ENCODE assay signal across 34 cellular contexts in genomic region chr20:43835944-43836540, GRCh38.
"Had no signal": no experiment of that assay in that cellular context is flagged by ENCODE, and none has a peak within 500 bp of the region (broad histone marks: within the 10 kb centered on the region; RNA-seq: fewer than 3 reads in every experiment).

No MANE protein-coding gene starts in this region.

- H3K27me3 ChIP-seq: SJSA1 had no signal

- ATAC-seq: activated naive CD4-positive, alpha-beta T cell treated with anti-CD3 and anti-CD28 coated beads, Interleukin-2, amount 50 U/mL, for 72 hours; activated naive CD8-positive, alpha-beta T cell treated with anti-CD3 and anti-CD28 coated beads, Interleukin-2, amount 50 U/mL, for 24 hours; activated T-cell treated with anti-CD3 and anti-CD28 coated beads, Interleukin-2, amount 50 U/mL, for 4 hours; Panc1 had no signal

- FAIRE-seq: bronchial epithelial cell had no signal

- H3K36me3 ChIP-seq: MG63, SJSA1 had no signal

- H3K9me3 ChIP-seq: MG63, SJSA1 had no signal

- H3K4me3 ChIP-seq: MG63, SJSA1 had no signal

- H3K27ac ChIP-seq: SJSA1, VCaP had no signal

- DNase-seq: activated B cell treated with CpG ODN at 0.5 μM for 24 hours; activated CD4-positive, alpha-beta T cell treated with anti-CD3 and anti-CD28 coated beads for 1 hour; activated CD4-positive, alpha-beta T cell treated with anti-CD3 and anti-CD28 coated beads for 48 hours; activated CD4-positive, alpha-beta T cell treated with anti-CD3 and anti-CD28 coated beads, Interleukin-2, amount 50 U/mL, for 48 hours; activated CD8-positive, alpha-beta memory T cell treated with anti-CD3 and anti-CD28 coated beads, Interleukin-2, amount 50 U/mL, for 4 hours; activated gamma-delta T cell treated with Interleukin-2 at 50 U/mL for 16 hours; activated naive CD4-positive, alpha-beta T cell treated with anti-CD3 and anti-CD28 coated beads for 36 hours; activated naive CD8-positive, alpha-beta T cell treated with anti-CD3 and anti-CD28 coated beads, Interleukin-2, amount 50 U/mL, for 24 hours; activated T-cell treated with anti-CD3 and anti-CD28 coated beads for 4 hours; activated T-cell treated with anti-CD3 and anti-CD28 coated beads, Interleukin-2, amount 50 U/mL, for 4 hours; anterior cingulate cortex; central memory CD4-positive, alpha-beta T cell; Kasumi-1; KG1; MG63; NCI-H1048; NCI-H1105 treated with DMSO at 0.1 percent for 48 hours; NCI-H1436; NCI-H1694; NCI-H1930; NCI-H2081 treated with DMSO at 0.1 percent for 48 hours; NCI-H226; NCI-H446 treated with DMSO at 0.1 percent for 48 hours; NCI-H524 treated with DMSO at 0.1 percent for 48 hours; SHP77 treated with DMSO at 0.1 percent for 48 hours; SW 1271; T-helper 1 cell; T-helper 2 cell; T-helper 9 cell had no signal
